Comparison of ENCODE assay signal across 1 cellular context in the genomic region with DNA sequence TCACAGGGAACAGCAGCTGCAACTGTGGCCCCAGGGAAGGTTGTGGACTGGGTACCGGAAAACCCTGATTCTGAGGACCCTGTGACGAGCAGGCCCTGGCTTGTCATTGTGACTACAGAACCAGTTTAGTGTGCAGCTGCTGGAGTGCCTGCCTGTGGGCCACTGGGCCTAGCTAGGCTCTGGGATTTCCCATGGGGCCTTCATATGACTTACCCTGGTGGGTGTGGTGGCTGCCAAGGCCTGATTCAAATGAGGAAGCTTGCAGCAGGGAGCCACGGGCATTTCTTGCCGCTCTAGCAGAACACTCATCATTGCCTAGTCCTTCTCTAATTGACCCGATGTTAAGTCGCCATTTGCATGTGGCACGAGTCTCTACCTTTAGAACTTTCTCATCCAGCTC.
TF ChIP-seq lines count a peak whose summit lies in the region.

No MANE protein-coding gene starts in this region.

TF ChIP-seq in GM12878, 131 proteins besides CTCF, POLR2A, EP300 and RAD21 (continued from another document):
- TF ChIP-seq, protein P1, sequence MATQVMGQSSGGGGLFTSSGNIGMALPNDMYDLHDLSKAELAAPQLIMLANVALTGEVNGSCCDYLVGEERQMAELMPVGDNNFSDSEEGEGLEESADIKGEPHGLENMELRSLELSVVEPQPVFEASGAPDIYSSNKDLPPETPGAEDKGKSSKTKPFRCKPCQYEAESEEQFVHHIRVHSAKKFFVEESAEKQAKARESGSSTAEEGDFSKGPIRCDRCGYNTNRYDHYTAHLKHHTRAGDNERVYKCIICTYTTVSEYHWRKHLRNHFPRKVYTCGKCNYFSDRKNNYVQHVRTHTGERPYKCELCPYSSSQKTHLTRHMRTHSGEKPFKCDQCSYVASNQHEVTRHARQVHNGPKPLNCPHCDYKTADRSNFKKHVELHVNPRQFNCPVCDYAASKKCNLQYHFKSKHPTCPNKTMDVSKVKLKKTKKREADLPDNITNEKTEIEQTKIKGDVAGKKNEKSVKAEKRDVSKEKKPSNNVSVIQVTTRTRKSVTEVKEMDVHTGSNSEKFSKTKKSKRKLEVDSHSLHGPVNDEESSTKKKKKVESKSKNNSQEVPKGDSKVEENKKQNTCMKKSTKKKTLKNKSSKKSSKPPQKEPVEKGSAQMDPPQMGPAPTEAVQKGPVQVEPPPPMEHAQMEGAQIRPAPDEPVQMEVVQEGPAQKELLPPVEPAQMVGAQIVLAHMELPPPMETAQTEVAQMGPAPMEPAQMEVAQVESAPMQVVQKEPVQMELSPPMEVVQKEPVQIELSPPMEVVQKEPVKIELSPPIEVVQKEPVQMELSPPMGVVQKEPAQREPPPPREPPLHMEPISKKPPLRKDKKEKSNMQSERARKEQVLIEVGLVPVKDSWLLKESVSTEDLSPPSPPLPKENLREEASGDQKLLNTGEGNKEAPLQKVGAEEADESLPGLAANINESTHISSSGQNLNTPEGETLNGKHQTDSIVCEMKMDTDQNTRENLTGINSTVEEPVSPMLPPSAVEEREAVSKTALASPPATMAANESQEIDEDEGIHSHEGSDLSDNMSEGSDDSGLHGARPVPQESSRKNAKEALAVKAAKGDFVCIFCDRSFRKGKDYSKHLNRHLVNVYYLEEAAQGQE (IDR thresholded peaks at IDR 0.05; ENCODE audit: low read depth, low read length), result no peak
- TF ChIP-seq DPF2 (IDR thresholded peaks at IDR 0.05) (peak; percentile 50; the same call in 1 of the 2 replicates), MEF2B (IDR thresholded peaks at IDR 0.05; ENCODE audit: partially characterized antibody, poor library complexity, severe bottlenecking) (peak; percentile 74), CREM (IDR thresholded peaks at IDR 0.05; ENCODE audit: low read depth) (peak; percentile 31; the same call in 1 of the 2 replicates), BHLHE40 (IDR thresholded peaks at IDR 0.05; ENCODE audit: borderline replicate concordance in 1 of 2, low read depth in 2 of 2, low read length in 1 of 2) (peak in 1 of 2 experiments; percentile 66; a peak in 2 of 4 replicates), MTA2 (IDR thresholded peaks at IDR 0.05; ENCODE audit: low read depth) (peak; percentile 23; the same call in 1 of the 2 replicates), TBL1XR1 (IDR thresholded peaks at IDR 0.05; ENCODE audit: low read depth, low read length) (no peak), RFX5 (IDR thresholded peaks at IDR 0.05; ENCODE audit: low read depth, low read length) (no peak), EED (IDR thresholded peaks at IDR 0.05; ENCODE audit: low read depth) (peak; percentile 57; the same call in 1 of the 2 replicates), NBN (IDR thresholded peaks at IDR 0.05) (no peak), KDM1A (IDR thresholded peaks at IDR 0.05; ENCODE audit: borderline replicate concordance) (no peak), YY1 (IDR thresholded peaks at IDR 0.05; ENCODE audit: low read depth, low read length) (0 out of 2 replicates have a peak, but pooled peaks have one; percentile 17), TCF12 (IDR thresholded peaks at IDR 0.05; ENCODE audit: low read depth, low read length) (0 out of 2 replicates have a peak, but pooled peaks have one; percentile 7), IKZF1 (conservative IDR thresholded peaks at IDR 0.05) (peak; percentile 51)
- TF ChIP-seq, protein P2, sequence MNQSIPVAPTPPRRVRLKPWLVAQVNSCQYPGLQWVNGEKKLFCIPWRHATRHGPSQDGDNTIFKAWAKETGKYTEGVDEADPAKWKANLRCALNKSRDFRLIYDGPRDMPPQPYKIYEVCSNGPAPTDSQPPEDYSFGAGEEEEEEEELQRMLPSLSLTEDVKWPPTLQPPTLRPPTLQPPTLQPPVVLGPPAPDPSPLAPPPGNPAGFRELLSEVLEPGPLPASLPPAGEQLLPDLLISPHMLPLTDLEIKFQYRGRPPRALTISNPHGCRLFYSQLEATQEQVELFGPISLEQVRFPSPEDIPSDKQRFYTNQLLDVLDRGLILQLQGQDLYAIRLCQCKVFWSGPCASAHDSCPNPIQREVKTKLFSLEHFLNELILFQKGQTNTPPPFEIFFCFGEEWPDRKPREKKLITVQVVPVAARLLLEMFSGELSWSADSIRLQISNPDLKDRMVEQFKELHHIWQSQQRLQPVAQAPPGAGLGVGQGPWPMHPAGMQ (IDR thresholded peaks at IDR 0.05; ENCODE audit: borderline replicate concordance), result no peak
- TF ChIP-seq, protein P3, sequence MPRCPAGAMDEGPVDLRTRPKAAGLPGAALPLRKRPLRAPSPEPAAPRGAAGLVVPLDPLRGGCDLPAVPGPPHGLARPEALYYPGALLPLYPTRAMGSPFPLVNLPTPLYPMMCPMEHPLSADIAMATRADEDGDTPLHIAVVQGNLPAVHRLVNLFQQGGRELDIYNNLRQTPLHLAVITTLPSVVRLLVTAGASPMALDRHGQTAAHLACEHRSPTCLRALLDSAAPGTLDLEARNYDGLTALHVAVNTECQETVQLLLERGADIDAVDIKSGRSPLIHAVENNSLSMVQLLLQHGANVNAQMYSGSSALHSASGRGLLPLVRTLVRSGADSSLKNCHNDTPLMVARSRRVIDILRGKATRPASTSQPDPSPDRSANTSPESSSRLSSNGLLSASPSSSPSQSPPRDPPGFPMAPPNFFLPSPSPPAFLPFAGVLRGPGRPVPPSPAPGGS (IDR thresholded peaks at IDR 0.05; ENCODE audit: borderline replicate concordance, insufficient read depth, low read depth, low read length, poor library complexity, severe bottlenecking), result peak; percentile 49
- TF ChIP-seq, protein P4, sequence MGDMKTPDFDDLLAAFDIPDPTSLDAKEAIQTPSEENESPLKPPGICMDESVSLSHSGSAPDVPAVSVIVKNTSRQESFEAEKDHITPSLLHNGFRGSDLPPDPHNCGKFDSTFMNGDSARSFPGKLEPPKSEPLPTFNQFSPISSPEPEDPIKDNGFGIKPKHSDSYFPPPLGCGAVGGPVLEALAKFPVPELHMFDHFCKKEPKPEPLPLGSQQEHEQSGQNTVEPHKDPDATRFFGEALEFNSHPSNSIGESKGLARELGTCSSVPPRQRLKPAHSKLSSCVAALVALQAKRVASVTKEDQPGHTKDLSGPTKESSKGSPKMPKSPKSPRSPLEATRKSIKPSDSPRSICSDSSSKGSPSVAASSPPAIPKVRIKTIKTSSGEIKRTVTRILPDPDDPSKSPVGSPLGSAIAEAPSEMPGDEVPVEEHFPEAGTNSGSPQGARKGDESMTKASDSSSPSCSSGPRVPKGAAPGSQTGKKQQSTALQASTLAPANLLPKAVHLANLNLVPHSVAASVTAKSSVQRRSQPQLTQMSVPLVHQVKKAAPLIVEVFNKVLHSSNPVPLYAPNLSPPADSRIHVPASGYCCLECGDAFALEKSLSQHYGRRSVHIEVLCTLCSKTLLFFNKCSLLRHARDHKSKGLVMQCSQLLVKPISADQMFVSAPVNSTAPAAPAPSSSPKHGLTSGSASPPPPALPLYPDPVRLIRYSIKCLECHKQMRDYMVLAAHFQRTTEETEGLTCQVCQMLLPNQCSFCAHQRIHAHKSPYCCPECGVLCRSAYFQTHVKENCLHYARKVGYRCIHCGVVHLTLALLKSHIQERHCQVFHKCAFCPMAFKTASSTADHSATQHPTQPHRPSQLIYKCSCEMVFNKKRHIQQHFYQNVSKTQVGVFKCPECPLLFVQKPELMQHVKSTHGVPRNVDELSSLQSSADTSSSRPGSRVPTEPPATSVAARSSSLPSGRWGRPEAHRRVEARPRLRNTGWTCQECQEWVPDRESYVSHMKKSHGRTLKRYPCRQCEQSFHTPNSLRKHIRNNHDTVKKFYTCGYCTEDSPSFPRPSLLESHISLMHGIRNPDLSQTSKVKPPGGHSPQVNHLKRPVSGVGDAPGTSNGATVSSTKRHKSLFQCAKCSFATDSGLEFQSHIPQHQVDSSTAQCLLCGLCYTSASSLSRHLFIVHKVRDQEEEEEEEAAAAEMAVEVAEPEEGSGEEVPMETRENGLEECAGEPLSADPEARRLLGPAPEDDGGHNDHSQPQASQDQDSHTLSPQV (IDR thresholded peaks at IDR 0.05), result no peak
